In the genomic region with DNA sequence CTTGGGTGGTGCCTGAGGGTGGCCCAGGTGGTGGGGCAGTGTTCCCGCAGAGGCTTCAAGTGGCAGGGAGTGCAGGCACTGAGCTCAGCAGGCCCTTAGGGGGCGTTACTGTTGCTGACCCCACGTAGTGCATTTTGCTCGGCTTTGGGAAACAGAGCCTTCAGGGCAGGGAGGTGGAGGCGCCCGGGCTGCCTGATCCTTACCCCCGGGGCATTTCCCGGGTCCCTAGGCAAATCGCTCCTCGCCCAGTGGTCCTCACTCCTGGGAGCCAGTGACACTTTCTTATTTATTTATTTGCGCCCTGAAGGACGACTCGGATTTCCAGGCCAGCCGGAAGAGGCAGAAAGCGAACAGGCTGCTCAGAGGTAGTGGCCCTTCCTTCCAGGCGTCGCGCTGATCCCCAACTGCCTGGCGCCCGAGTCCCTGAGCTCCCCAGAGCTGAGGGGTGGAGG, we compare ENCODE assay signal across 11 cellular contexts. TPM values are rescaled to one million over a fixed set of nuclear protein-coding genes. Genes with fewer than 3 reads are reported as not detected.
DNase-seq lines count a peak whose midpoint lies in the region; ATAC-seq and TF ChIP-seq lines count a peak whose summit lies in the region.
"Had no signal": no experiment of that assay in that cellular context is flagged by ENCODE, and none has a peak within 500 bp of the region (broad histone marks: within the 10 kb centered on the region; RNA-seq: fewer than 3 reads in every experiment).

No MANE protein-coding gene starts in this region.

- no peaks in the 10 kb centered on the region for H3K36me3 ChIP-seq in brain microvascular endothelial cell (replicated peaks)
- H3K36me3 ChIP-seq: gastrocnemius medialis had no signal

- peaks cover 83% of the 10 kb centered on the region for H3K27me3 ChIP-seq in brain microvascular endothelial cell (replicated peaks)

- peaks cover 0 to 11% (median 2%) of the 10 kb centered on the region in 3 donors for H3K9me3 Mint-ChIP-seq in IgD-negative memory B cell

- H3K27ac Mint-ChIP-seq in IgD-negative memory B cell: peak overlapping the region; percentile 39 to 88 (median 78)

- peak overlapping the region in 2 of 4 donors; percentile 20 to 37 for H3K4me3 Mint-ChIP-seq in IgD-negative memory B cell

- H3K36me3 Mint-ChIP-seq in IgD-negative memory B cell: no peaks in the 10 kb centered on the region

- H3K27me3 Mint-ChIP-seq in IgD-negative memory B cell: peaks cover 52% of the 10 kb centered on the region

- peaks cover 0 to 10% (median 5%) of the 10 kb centered on the region in 3 donors for H3K4me1 Mint-ChIP-seq in IgD-negative memory B cell

- in situ Hi-C loops in brain microvascular endothelial cell (cut with HindIII; ENCODE audit: low pct_ligation_motif_present, low sequenced_read_pairs): no loop called here

- ATAC-seq in HG03571 (IDR thresholded peaks at IDR 0.05; ENCODE audit: unreplicated experiment): no peak
- ATAC-seq in HG03378 (IDR thresholded peaks at IDR 0.05; ENCODE audit: unreplicated experiment): no peak
- ATAC-seq: gastrocnemius medialis had no signal

- H3K27ac ChIP-seq in brain microvascular endothelial cell: no peak overlapping the region
- H3K27ac ChIP-seq: gastrocnemius medialis had no signal

- no peak overlapping the region for H3K4me3 ChIP-seq in brain microvascular endothelial cell (ENCODE audit: low read depth, low read length)
- no peak overlapping the region for H3K4me3 ChIP-seq in retinal pigment epithelial cell (ENCODE audit: low read length)
- H3K4me3 ChIP-seq: gastrocnemius medialis had no signal

- TF ChIP-seq CTCF in brain microvascular endothelial cell (IDR thresholded peaks at IDR 0.05; ENCODE audit: low read depth, low read length, missing control alignments): peak; percentile 41
- TF ChIP-seq CTCF in retinal pigment epithelial cell (conservative IDR thresholded peaks at IDR 0.05; ENCODE audit: low read depth, low read length): peak; percentile 41

- DNase-seq in activated CD4-positive, alpha-beta T cell treated with anti-CD3 and anti-CD28 coated beads for 48 hours: peak; percentile 39
- DNase-seq in activated CD4-positive, alpha-beta T cell treated with anti-CD3 and anti-CD28 coated beads for 4 hours: no peak
- DNase-seq in brain microvascular endothelial cell (no peak), retinal pigment epithelial cell (ENCODE audit: low read depth) (no peak), AML-193 (lab: John Stamatoyannopoulos, UW) (no peak)
- DNase-seq: dermis blood vessel endothelial cell, gastrocnemius medialis, NCI-H1436 treated with DMSO at 0.1 percent for 48 hours had no signal

RNA-seq across cellular contexts. Expression of gene FOXB1, which starts 10.1 kb away (rescaled TPM):
- not detected for polyA plus RNA-seq in IgD-negative memory B cell
